ENCODE assay signal across 16 cellular contexts in the genomic region with DNA sequence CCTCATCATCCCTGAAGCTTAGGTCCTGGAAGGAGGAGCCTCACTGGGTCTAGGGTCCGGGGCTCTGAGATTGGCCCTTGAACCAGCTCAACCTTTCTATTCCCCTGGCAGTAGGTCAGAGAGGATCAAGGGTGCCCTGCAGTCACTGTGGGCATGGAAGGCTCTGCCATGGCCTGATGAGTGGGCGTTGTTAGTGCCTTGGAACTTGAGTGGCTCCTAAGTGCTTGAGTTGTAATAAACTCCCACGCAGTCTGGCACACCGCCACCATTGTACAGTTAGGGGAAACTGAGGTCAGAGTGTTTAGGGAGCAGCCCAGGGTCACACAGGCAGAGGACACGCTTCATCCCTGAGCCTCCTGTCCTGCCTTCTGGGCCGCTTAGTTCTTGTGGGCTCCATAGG. TPM values are rescaled to one million over a fixed set of nuclear protein-coding genes. Genes with fewer than 3 reads are reported as not detected.
A peak's percentile ranks its signal among the peaks of the same experiment; 100 is the strongest.
DNase-seq lines count a peak whose midpoint lies in the region; ATAC-seq and TF ChIP-seq lines count a peak whose summit lies in the region.
"Had no signal": no experiment of that assay in that cellular context is flagged by ENCODE, and none has a peak within 500 bp of the region (broad histone marks: within the 10 kb centered on the region; RNA-seq: fewer than 3 reads in every experiment).

No MANE protein-coding gene starts in this region.

- H3K4me3 ChIP-seq in heart right ventricle = no peak overlapping the region
- H3K4me3 ChIP-seq in smooth muscle cell = no peak overlapping the region
- no peak overlapping the region for H3K4me3 ChIP-seq in vagina
- H3K4me3 ChIP-seq: GM23248, K562 had no signal

- H3K9ac ChIP-seq in smooth muscle cell (ENCODE audit: low read depth) = no peak overlapping the region
- H3K9ac ChIP-seq: GM23248 had no signal

- H3K27ac ChIP-seq in heart right ventricle = peak overlapping the region in 9 of 10 donors; percentile 71 to 100 (median 96)
- peak overlapping the region; percentile 4 for H3K27ac ChIP-seq in smooth muscle cell (ENCODE audit: low read depth)
- no peak overlapping the region for H3K27ac ChIP-seq in vagina
- H3K27ac ChIP-seq: GM23248 had no signal

- H3K27me3 ChIP-seq in heart right ventricle = peaks cover 0 to 11% (median 0%) of the 10 kb centered on the region in 7 donors
- no peaks in the 10 kb centered on the region for H3K27me3 ChIP-seq in smooth muscle cell (ENCODE audit: low read depth)
- no peaks in the 10 kb centered on the region for H3K27me3 ChIP-seq in vagina

- H3K9me3 ChIP-seq in heart right ventricle = no peaks in the 10 kb centered on the region
- H3K9me3 ChIP-seq in smooth muscle cell (replicated peaks; ENCODE audit: low read depth) = no peaks in the 10 kb centered on the region
- H3K9me3 ChIP-seq in vagina = no peaks in the 10 kb centered on the region

- peaks cover 35 to 91% (median 78%) of the 10 kb centered on the region in 9 donors for H3K4me1 ChIP-seq in heart right ventricle
- H3K4me1 ChIP-seq in smooth muscle cell (ENCODE audit: low read depth) = no peaks in the 10 kb centered on the region
- peaks cover 58% of the 10 kb centered on the region for H3K4me1 ChIP-seq in vagina

- H4K20me1 ChIP-seq in smooth muscle cell (ENCODE audit: low read depth) = peaks cover 71% of the 10 kb centered on the region

- TF ChIP-seq CTCF in heart right ventricle (IDR thresholded peaks at IDR 0.05) (no peak), smooth muscle cell (IDR thresholded peaks at IDR 0.05; ENCODE audit: borderline replicate concordance, insufficient read depth, poor library complexity, severe bottlenecking) (no peak), vagina (IDR thresholded peaks at IDR 0.05) (no peak)

- intact Hi-C loops in heart right ventricle (cut with DNase I) (loop anchor here in 1 of 10 donors (2.0 kb wide), 1 partner anchor 23 kb away; no protein-coding TSS in a partner anchor), Right ventricle myocardium inferior (cut with DNase I) (no loop called here), left ventricle myocardium superior (cut with micrococcal nuclease) (no loop called here), vagina (cut with DNase I) (no loop called here)

- H3K79me2 ChIP-seq in smooth muscle cell (ENCODE audit: low read depth) = peaks cover 70% of the 10 kb centered on the region

- peaks cover 0 to 49% (median 4%) of the 10 kb centered on the region in 9 donors for H3K36me3 ChIP-seq in heart right ventricle
- no peaks in the 10 kb centered on the region for H3K36me3 ChIP-seq in smooth muscle cell (ENCODE audit: low read depth)
- no peaks in the 10 kb centered on the region for H3K36me3 ChIP-seq in vagina

- no peak for DNase-seq in heart right ventricle
- DNase-seq in Right ventricle myocardium inferior (ENCODE audit: missing footprints) = no peak
- peak; percentile 61 for DNase-seq in left ventricle myocardium superior
- DNase-seq in smooth muscle cell (lab: John Stamatoyannopoulos, UW; ENCODE audit: unreplicated experiment) = no peak
- DNase-seq in vagina (ENCODE audit: extremely low spot score in 2 of 2) = no peak
- no peak for DNase-seq in iPS-NIHi11 (ENCODE audit: low spot score)
- no peak for DNase-seq in AG08395 (ENCODE audit: low spot score)
- DNase-seq: Calu3; CD4-positive, alpha-beta T cell; DND-41; GDM1; GM23248; NCI-H1436 treated with DMSO at 0.1 percent for 48 hours; NCI-H2081; NCI-H510A treated with DMSO at 0.1 percent for 48 hours had no signal

- ATAC-seq in heart right ventricle = peak in 1 of 8 donors; percentile 0
- ATAC-seq in Right ventricle myocardium inferior = no peak
- ATAC-seq in left ventricle myocardium superior = no peak
- ATAC-seq: K562 had no signal

- 66 to 67% methylated on average over 6 of the region's 6 CpGs for WGBS in heart right ventricle, 2 donors
- WGBS in smooth muscle cell (ENCODE audit: low lambda C conversion rate) = 94% methylated on average over 6 of the region's 6 CpGs

- H2AFZ ChIP-seq in smooth muscle cell (ENCODE audit: low read depth) = no peak overlapping the region
- H2AFZ ChIP-seq: GM23248 had no signal

- H3F3A ChIP-seq in smooth muscle cell (ENCODE audit: low read depth) = peaks cover 9% of the 10 kb centered on the region

- no peak for TF ChIP-seq POLR2A in vagina (IDR thresholded peaks at IDR 0.05)

- H3K4me2 ChIP-seq in smooth muscle cell = no peak overlapping the region

RNA-seq across cellular contexts. Expression of a gene that starts 10.4 kb away (rescaled TPM):
- 100 to 1,000 TPM; 589 to 777 (median 703) TPM for total RNA-seq in heart right ventricle
- 100 to 1,000 TPM; 129 to 344 TPM for polyA plus RNA-seq in heart right ventricle
- 587 TPM for total RNA-seq in Right ventricle myocardium inferior
- 675 TPM for total RNA-seq in left ventricle myocardium superior
- 30.5 and 46.4 TPM in 2 replicates for total RNA-seq in smooth muscle cell
- 34.2 and 36.9 TPM in 2 replicates for polyA plus RNA-seq in smooth muscle cell
- 16.7 TPM for total RNA-seq in vagina

RNA-seq across cellular contexts. Expression of a gene that starts 31.0 kb away (rescaled TPM):
- total RNA-seq in heart right ventricle (10 to 100 TPM in 2 of 10 donors, 1 to 10 TPM in 8; 4.5 to 12.2 (median 6.0) TPM), Right ventricle myocardium inferior (5.5 TPM), left ventricle myocardium superior (3.2 TPM), smooth muscle cell (6.4 and 8.2 TPM in 2 replicates), vagina (not detected)
- polyA plus RNA-seq in heart right ventricle (1 to 10 TPM in 1 of 2 donors, under 1 TPM in 1; 0.91 to 4.1 TPM), smooth muscle cell (7.9 and 12.2 TPM in 2 replicates)
- total RNA-seq: Calu3; CD4-positive, alpha-beta T cell; K562 had no signal
- polyA plus RNA-seq: K562 had no signal

Comparison
In these comparisons a context has a peak if more than half of its experiments do, and no peak if none do; other contexts are left out.
1. RNA of a gene that starts 10.4 kb away (total RNA-seq): 589 to 777 TPM in heart right ventricle, 675 TPM in left ventricle myocardium superior (single experiment) and 587 TPM in Right ventricle myocardium inferior (single experiment); 30.5 to 46.4 TPM in smooth muscle cell and 16.7 TPM in vagina (single experiment); every median in the first group is over 10 times any median in the second.